1 cellular context compared by ENCODE assay signal in the genomic region with DNA sequence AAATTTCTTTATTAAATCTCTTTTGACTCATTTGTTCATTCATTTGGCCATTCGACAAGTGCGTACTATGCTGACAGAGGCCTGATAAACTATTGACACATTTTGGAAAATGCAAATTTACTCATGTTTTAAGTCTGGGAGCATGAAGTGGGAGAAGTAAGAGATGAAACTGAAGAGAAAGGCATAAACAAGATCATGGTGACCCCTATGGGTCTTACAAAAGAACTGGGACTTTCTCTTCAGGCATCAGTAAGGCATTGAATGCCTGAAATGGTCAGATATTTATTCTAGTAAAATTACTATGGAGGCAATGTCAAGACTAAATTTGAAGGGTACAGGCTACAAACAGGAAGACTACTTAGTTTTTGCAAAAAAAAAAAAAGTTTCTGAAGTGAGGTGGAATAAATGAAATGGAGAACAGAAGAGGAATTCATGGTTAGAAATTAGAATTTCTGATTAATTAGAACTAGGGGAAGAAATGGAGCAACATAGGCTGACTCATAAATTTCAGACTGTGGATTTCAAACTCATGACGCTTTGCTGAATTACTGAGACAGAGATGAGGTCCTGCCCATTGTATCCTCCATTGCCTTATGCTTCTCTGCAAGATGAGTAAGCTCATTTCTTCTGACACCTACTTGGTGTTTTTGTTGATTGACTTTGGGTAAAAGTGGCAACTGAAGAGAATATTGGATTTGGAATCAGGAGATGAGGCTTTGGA.
TF ChIP-seq lines count a peak whose summit lies in the region.

No MANE protein-coding gene starts in this region.

TF ChIP-seq in HepG2, 621 proteins besides CTCF, POLR2A, EP300 and RAD21 (continued from another document):
- TF ChIP-seq RORA (CRISPR knock-in tag; IDR thresholded peaks at IDR 0.05) (0 out of 2 replicates have a peak, but pooled peaks have one; percentile 55), ZFP36L1 (CRISPR knock-in tag; IDR thresholded peaks at IDR 0.05) (no peak), NR3C1 (CRISPR knock-in tag; IDR thresholded peaks at IDR 0.05) (no peak), THYN1 (CRISPR knock-in tag; IDR thresholded peaks at IDR 0.05; ENCODE audit: borderline replicate concordance, low read depth) (no peak)
